8 cellular contexts compared by ENCODE assay signal in genomic region chr2:230864122-230864604, GRCh38. TPM values are rescaled to one million over a fixed set of nuclear protein-coding genes. Genes with fewer than 3 reads are reported as not detected.
A peak's percentile ranks its signal among the peaks of the same experiment; 100 is the strongest.
DNase-seq lines count a peak whose midpoint lies in the region; ATAC-seq and TF ChIP-seq lines count a peak whose summit lies in the region.

No MANE protein-coding gene starts in this region.

- BruUV-seq in mammary epithelial cell (replicated peaks; lab: Mats Ljungman, UMichigan), result no TSS peak

- no peak overlapping the region for H3K27ac Mint-ChIP-seq in stimulated activated naive CD8-positive, alpha-beta T cell treated with anti-CD3 and anti-CD28 coated beads, Interleukin-15, Interleukin-2, amounts not matched to agents 100 ng/mL and 50 ng/mL, for 24 hours

- ATAC-seq in stimulated activated naive CD8-positive, alpha-beta T cell treated with anti-CD3 and anti-CD28 coated beads, Interleukin-15, Interleukin-2, amounts not matched to agents 100 U/mL and 50 U/mL, for 24 hours, result no peak
- ATAC-seq in HG03025 (IDR thresholded peaks at IDR 0.05; ENCODE audit: low FRiP score, unreplicated experiment) (no peak), GM21390 (IDR thresholded peaks at IDR 0.05; ENCODE audit: unreplicated experiment) (no peak), GM19397 (IDR thresholded peaks at IDR 0.05; ENCODE audit: unreplicated experiment) (no peak)

- peak overlapping the region; percentile 93 for H3K4me2 ChIP-seq in mammary epithelial cell (ENCODE audit: insufficient read depth, low read depth, low read length)

- no peaks in the 10 kb centered on the region for H3K4me1 ChIP-seq in mammary epithelial cell (ENCODE audit: insufficient read depth, low read length)
- H3K4me1 ChIP-seq in muscle layer of colon (ENCODE audit: insufficient read depth, low read length), result peaks cover 27% of the 10 kb centered on the region

- peaks cover 4% of the 10 kb centered on the region for H3K9me3 Mint-ChIP-seq in stimulated activated naive CD8-positive, alpha-beta T cell treated with anti-CD3 and anti-CD28 coated beads, Interleukin-15, Interleukin-2, amounts not matched to agents 100 ng/mL and 50 ng/mL, for 24 hours

- H3K4me1 Mint-ChIP-seq in stimulated activated naive CD8-positive, alpha-beta T cell treated with anti-CD3 and anti-CD28 coated beads, Interleukin-15, Interleukin-2, amounts not matched to agents 100 ng/mL and 50 ng/mL, for 24 hours (ENCODE audit: low read depth), result peaks cover 68% of the 10 kb centered on the region

- dilution Hi-C loops in mammary epithelial cell (cut with HindIII; ENCODE audit: low sequenced_read_pairs), result no loop called here

- H3K4me3 ChIP-seq in mammary epithelial cell (replicated peaks in 1 of 3; ENCODE audit: insufficient read depth in 1 of 3, low read depth in 2 of 3, low read length in 3 of 3) (peak overlapping the region; percentile 40 to 69 (median 66)), muscle layer of colon (ENCODE audit: low read depth in 1 of 2, low read length in 2 of 2) (peak overlapping the region; percentile 68 to 93)

- peak overlapping the region; percentile 85 for H3K4me3 Mint-ChIP-seq in stimulated activated naive CD8-positive, alpha-beta T cell treated with anti-CD3 and anti-CD28 coated beads, Interleukin-15, Interleukin-2, amounts not matched to agents 100 ng/mL and 50 ng/mL, for 24 hours

- H3K27me3 Mint-ChIP-seq in stimulated activated naive CD8-positive, alpha-beta T cell treated with anti-CD3 and anti-CD28 coated beads, Interleukin-15, Interleukin-2, amounts not matched to agents 100 ng/mL and 50 ng/mL, for 24 hours, result peaks cover 16% of the 10 kb centered on the region

- no peaks in the 10 kb centered on the region for H4K20me1 ChIP-seq in mammary epithelial cell (ENCODE audit: insufficient read depth, low read length)

- DNase-seq in stimulated activated naive CD8-positive, alpha-beta T cell treated with anti-CD3 and anti-CD28 coated beads, Interleukin-15, Interleukin-2, amounts not matched to agents 100 U/mL and 50 U/mL, for 24 hours, result no peak
- DNase-seq in mammary epithelial cell (no peak), cerebellar nuclear complex (lab: John Stamatoyannopoulos, UW) (no peak)

- H3K79me2 ChIP-seq in mammary epithelial cell (ENCODE audit: insufficient read depth, low read length), result no peaks in the 10 kb centered on the region

- no peak overlapping the region for H3K9ac ChIP-seq in mammary epithelial cell (ENCODE audit: insufficient read depth, low read length)
- H3K9ac ChIP-seq in muscle layer of colon (ENCODE audit: low read length), result no peak overlapping the region

- 44% methylated on average over 12 of the region's 18 CpGs for WGBS in mammary epithelial cell (ENCODE audit: low coverage, missing lambda C conversion rate)

- intact Hi-C loops in mammary epithelial cell (cut with micrococcal nuclease), result no loop called here

- H3K27me3 ChIP-seq in mammary epithelial cell (ENCODE audit: insufficient read depth, low read length) (no peaks in the 10 kb centered on the region), muscle layer of colon (ENCODE audit: control insufficient read depth in 1 of 2, insufficient read depth in 2 of 2, low read length in 2 of 2) (no peaks in the 10 kb centered on the region)

- H3K36me3 Mint-ChIP-seq in stimulated activated naive CD8-positive, alpha-beta T cell treated with anti-CD3 and anti-CD28 coated beads, Interleukin-15, Interleukin-2, amounts not matched to agents 100 ng/mL and 50 ng/mL, for 24 hours (ENCODE audit: low read depth), result no peaks in the 10 kb centered on the region

- peak overlapping the region; percentile 96 for H2AFZ ChIP-seq in mammary epithelial cell (ENCODE audit: low read depth, low read length)

- no peak for TF ChIP-seq CTCF in mammary epithelial cell (conservative IDR thresholded peaks at IDR 0.05 in 1 of 2, IDR thresholded peaks at IDR 0.05 in 1 of 2; ENCODE audit: extremely low read depth in 1 of 2, insufficient read depth in 1 of 2, low read depth in 1 of 2, low read length in 2 of 2)

- H3K27ac ChIP-seq in mammary epithelial cell (ENCODE audit: insufficient read depth, low read depth, low read length) (no peak overlapping the region), muscle layer of colon (ENCODE audit: low read depth, low read length) (no peak overlapping the region)

- H3K36me3 ChIP-seq in mammary epithelial cell (ENCODE audit: insufficient read depth, low read length), result no peaks in the 10 kb centered on the region
- no peaks in the 10 kb centered on the region for H3K36me3 ChIP-seq in muscle layer of colon (ENCODE audit: insufficient read depth, low read length)

- in situ Hi-C loops in mammary epithelial cell (cut with MboI; ENCODE audit: low sequenced_read_pairs in 2 of 2), result no loop called here

- H3K9me3 ChIP-seq in mammary epithelial cell (replicated peaks; ENCODE audit: insufficient read depth, low read length) (no peaks in the 10 kb centered on the region), muscle layer of colon (ENCODE audit: low read length) (no peaks in the 10 kb centered on the region)

- CTCF ChIA-PET in mammary epithelial cell (lab: Charles Lee; ENCODE audit: low non-redundant PET), result interaction anchor here (0.7 kb wide), 1 partner anchor 67 kb away, joined by 3 read pairs; no protein-coding TSS in a partner anchor

RNA-seq across cellular contexts. Expression of gene ITM2C, which starts 0.6 kb away (rescaled TPM):
- total RNA-seq in mammary epithelial cell, result 10 to 100 TPM; 24.8 to 47.1 TPM
- 66.2 TPM for polyA plus RNA-seq in mammary epithelial cell
- polyA minus RNA-seq in mammary epithelial cell, result 77.9 TPM
